ENCODE assay signal across 8 cellular contexts in genomic region chr9:120792898-120793765, GRCh38. TPM values are rescaled to one million over a fixed set of nuclear protein-coding genes. Genes with fewer than 3 reads are reported as not detected.
A peak's percentile ranks its signal among the peaks of the same experiment; 100 is the strongest.
DNase-seq lines count a peak whose midpoint lies in the region; ATAC-seq, FAIRE-seq and TF ChIP-seq lines count a peak whose summit lies in the region.

FBXW2 (minus strand) TSS chr9:120793416; CDS start chr9:120788258, 5,158 bp downstream.

- no peak for TF ChIP-seq CTCF in WTC11 (IDR thresholded peaks at IDR 0.05)
- TF ChIP-seq CTCF in bronchial epithelial cell (IDR thresholded peaks at IDR 0.05; ENCODE audit: insufficient read depth, low read length, severe bottlenecking) = no peak

- H3K27ac ChIP-seq in ACC112 (ENCODE audit: low read depth, low read length) (peak within 1 kb of the TSS; percentile 68), small intestine (ENCODE audit: low read depth in 1 of 2, low read length in 1 of 2) (peak within 1 kb of the TSS; percentile 93 to 97)

- H3K79me2 ChIP-seq in ACC112 (ENCODE audit: control insufficient read depth, insufficient read depth, low read length, unreplicated experiment) = peaks cover 59% of the 10 kb centered on the region

- H3K27me3 Mint-ChIP-seq in WTC11 (ENCODE audit: low read depth) = no peaks in the 10 kb centered on the region

- H3K36me3 ChIP-seq in ACC112 (ENCODE audit: insufficient read depth, low read length) (0 out of 2 replicates have a peak, but pooled peaks cover 4% of the 10 kb centered on the region), bronchial epithelial cell (ENCODE audit: control insufficient read depth, insufficient read depth, low read length) (peaks cover 1% of the 10 kb centered on the region), small intestine (ENCODE audit: control insufficient read depth in 2 of 2, insufficient read depth in 2 of 2, low read length in 2 of 2) (no peaks in the 10 kb centered on the region)

- FAIRE-seq in bronchial epithelial cell (lab: Jason Lieb, UNC) (no peak), small intestine (lab: Jason Lieb, UNC) (no peak)

- WGBS in small intestine, 3 donors = 0% methylated on average over 63 to 72 of the region's 72 CpGs

- peaks cover 15% of the 10 kb centered on the region for H3K4me1 ChIP-seq in ACC112 (ENCODE audit: control insufficient read depth, insufficient read depth, low read length, unreplicated experiment)
- peaks cover 4 to 17% of the 10 kb centered on the region in 2 donors for H3K4me1 ChIP-seq in small intestine (ENCODE audit: control insufficient read depth in 2 of 2, insufficient read depth in 1 of 2, low read depth in 1 of 2, low read length in 1 of 2)

- H3K36me3 Mint-ChIP-seq in WTC11 = peaks cover 13% of the 10 kb centered on the region

- H3K4me3 ChIP-seq in ACC112 (ENCODE audit: low read depth, low read length) = peak within 1 kb of the TSS; percentile 99
- H3K4me3 ChIP-seq in bronchial epithelial cell (ENCODE audit: low read depth, low read length) = peak within 1 kb of the TSS; percentile 94
- peak within 1 kb of the TSS; percentile 73 to 86 for H3K4me3 ChIP-seq in small intestine (ENCODE audit: low read depth in 1 of 2, low read length in 2 of 2)

- CTCF ChIA-PET in WTC11 (lab: Charles Lee) = interaction anchor here (0.8 to 1.9 kb wide), 6 partner anchors 35 to 267 kb away, joined by 4 to 8 read pairs (median 4); no protein-coding TSS in a partner anchor

- H3K4me1 Mint-ChIP-seq in WTC11 = peaks cover 15% of the 10 kb centered on the region

- H2AFZ ChIP-seq in ACC112 (ENCODE audit: low read length, unreplicated experiment) = peak within 1 kb of the TSS; percentile 99

- H3K27ac Mint-ChIP-seq in WTC11 = peak within 1 kb of the TSS; percentile 98

- H3K9me3 Mint-ChIP-seq in WTC11 = no peaks in the 10 kb centered on the region

- ATAC-seq in GM18868 (IDR thresholded peaks at IDR 0.05; ENCODE audit: unreplicated experiment) (peak; percentile 95), HG03103 (IDR thresholded peaks at IDR 0.05; ENCODE audit: low read depth, unreplicated experiment) (peak; percentile 90), WTC11 (peak; percentile 93)

- no peaks in the 10 kb centered on the region for H3K9me3 ChIP-seq in small intestine (ENCODE audit: control insufficient read depth, low read depth)

- POLR2A ChIA-PET in WTC11 (lab: Charles Lee) = interaction anchor here (0.5 to 1.5 kb wide), 12 partner anchors 15 to 310 kb away, joined by 3 to 6 read pairs (median 3); partner anchors contain the start of gene PSMD5

- H3K4me3 Mint-ChIP-seq in WTC11 = peak within 1 kb of the TSS; percentile 97

- H3K27me3 ChIP-seq in ACC112 (ENCODE audit: insufficient read depth, low read length) = no peaks in the 10 kb centered on the region
- no peaks in the 10 kb centered on the region for H3K27me3 ChIP-seq in bronchial epithelial cell (ENCODE audit: control insufficient read depth, insufficient read depth, low read length)
- H3K27me3 ChIP-seq in small intestine (ENCODE audit: control insufficient read depth in 2 of 2, insufficient read depth in 2 of 2, low read length in 2 of 2) = no peaks in the 10 kb centered on the region

- DNase-seq in NCI-H2196 treated with DMSO at 0.1 percent for 48 hours (lab: John Stamatoyannopoulos, UW; ENCODE audit: unreplicated experiment) = peak; percentile 77
- DNase-seq in WTC11 (ENCODE audit: low spot score) = peak; percentile 94
- DNase-seq in bronchial epithelial cell (ENCODE audit: low read depth) = peak; percentile 82
- peak; percentile 98 for DNase-seq in iPS-NIHi11 (ENCODE audit: low spot score)
- DNase-seq in small intestine = peak; percentile 92

TF ChIP-seq in WTC11, 78 proteins besides CTCF, POLR2A, EP300 and RAD21 (continues in another document):
- TF ChIP-seq GABPB1 (CRISPR knock-in tag; IDR thresholded peaks at IDR 0.05) (peak; percentile 90), FOXK1 (CRISPR knock-in tag; IDR thresholded peaks at IDR 0.05) (peak; percentile 87), E2F1 (CRISPR knock-in tag; IDR thresholded peaks at IDR 0.05) (0 out of 2 replicates have a peak, but pooled peaks have one; percentile 60), AR (CRISPR knock-in tag; IDR thresholded peaks at IDR 0.05) (0 out of 2 replicates have a peak, but pooled peaks have one; percentile 60), CDX4 (CRISPR knock-in tag; IDR thresholded peaks at IDR 0.05; ENCODE audit: borderline replicate concordance) (no peak), PRDM15 (CRISPR knock-in tag; IDR thresholded peaks at IDR 0.05) (no peak), RELA (CRISPR knock-in tag; IDR thresholded peaks at IDR 0.05; ENCODE audit: borderline replicate concordance) (peak; percentile 62; the same call in 1 of the 2 replicates), SMAD3 (CRISPR knock-in tag; IDR thresholded peaks at IDR 0.05; ENCODE audit: borderline replicate concordance) (0 out of 2 replicates have a peak, but pooled peaks have one; percentile 30), MYBL2 (CRISPR knock-in tag; IDR thresholded peaks at IDR 0.05) (peak; percentile 71; the same call in 1 of the 2 replicates), FOXJ3 (CRISPR knock-in tag; IDR thresholded peaks at IDR 0.05; ENCODE audit: borderline replicate concordance) (no peak), HMGA2 (CRISPR knock-in tag; IDR thresholded peaks at IDR 0.05) (no peak), ZNF396 (CRISPR knock-in tag; IDR thresholded peaks at IDR 0.05; ENCODE audit: borderline replicate concordance) (no peak), PRRX2 (CRISPR knock-in tag; IDR thresholded peaks at IDR 0.05) (0 out of 2 replicates have a peak, but pooled peaks have one; percentile 18), FOXP1 (CRISPR knock-in tag; IDR thresholded peaks at IDR 0.05; ENCODE audit: borderline replicate concordance) (peak; percentile 58; the same call in 1 of the 2 replicates), OVOL2 (CRISPR knock-in tag; IDR thresholded peaks at IDR 0.05; ENCODE audit: borderline replicate concordance) (no peak)

RNA-seq across cellular contexts. Expression of gene FBXW2, which starts in this region (rescaled TPM):
- 57.2 to 59.8 TPM (median 57.4 TPM) in 3 replicates for total RNA-seq in WTC11 (2021)
- total RNA-seq in bronchial epithelial cell = 30.0 and 31.1 TPM in 2 replicates
- 10 to 100 TPM in 1 of 3 donors, 1 to 10 TPM in 2; 6.2 to 17.7 (median 8.5) TPM for polyA plus RNA-seq in small intestine

Comparison
In these comparisons a context has a peak if more than half of its experiments do, and no peak if none do; other contexts are left out.
1. Peak in every context shown above with its lines: DNase-seq, ATAC-seq, H3K4me3 ChIP-seq and H3K27ac ChIP-seq.